In the genomic region with DNA sequence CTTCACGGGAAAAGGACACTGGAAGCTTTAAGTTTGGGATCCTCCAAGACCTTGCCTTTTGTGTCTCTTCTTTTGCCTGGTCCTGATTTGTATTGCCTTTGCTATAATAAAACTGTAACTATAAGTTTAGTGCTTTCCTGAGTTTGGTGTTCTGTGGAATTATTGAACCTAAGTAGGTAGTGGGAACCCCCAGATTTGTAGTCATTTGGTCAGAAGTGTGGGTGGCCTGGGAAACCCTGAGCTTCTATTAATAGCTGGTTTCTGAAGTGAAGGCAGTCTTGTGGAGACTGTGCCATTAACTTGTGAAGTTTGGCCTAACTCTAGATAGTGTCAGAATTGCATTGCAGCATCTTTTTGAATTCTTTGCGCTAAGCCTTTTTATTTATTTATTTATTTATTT, we compare ENCODE assay signal across 29 cellular contexts.
"Had no signal": no experiment of that assay in that cellular context is flagged by ENCODE, and none has a peak within 500 bp of the region (broad histone marks: within the 10 kb centered on the region; RNA-seq: fewer than 3 reads in every experiment).

No MANE protein-coding gene starts in this region.

- H3K79me2 ChIP-seq: hepatocyte had no signal

- H3K36me3 ChIP-seq: esophagus muscularis mucosa, gastroesophageal sphincter, heart left ventricle, left lung, neutrophil, pancreas, right lobe of liver, stomach, thyroid gland, vagina had no signal

- ATAC-seq: foreskin keratinocyte; gastroesophageal sphincter; heart left ventricle; left cardiac atrium; left lung; mucosa of descending colon; natural killer cell treated with Interleukin-12 subunit alpha and Interleukin-12 subunit beta and Interleukin-15 and Interleukin-18, amount 100 ng/mL, for 72 hours; pancreas; right lobe of liver had no signal

- H3K9me3 ChIP-seq: neutrophil, pancreas, right lobe of liver, thyroid gland, vagina had no signal

- FAIRE-seq: endothelial cell of umbilical vein, kidney, pancreas, small intestine had no signal

- H3K4me1 ChIP-seq: esophagus muscularis mucosa, foreskin keratinocyte, gastroesophageal sphincter, pancreas, right lobe of liver, stomach, vagina had no signal

- H3K27ac ChIP-seq: esophagus muscularis mucosa, foreskin keratinocyte, gastroesophageal sphincter, hepatocyte, pancreas, right lobe of liver, stomach, thyroid gland, vagina had no signal

- H3K27me3 ChIP-seq: foreskin keratinocyte, pancreas, right lobe of liver, thyroid gland, vagina had no signal

- H3K4me3 Mint-ChIP-seq: mesothelial cell of epicardium; natural killer cell treated with Interleukin-12 subunit alpha and Interleukin-12 subunit beta and Interleukin-15 and Interleukin-18, amount 100 ng/mL, for 72 hours; neural crest cell had no signal

- H3K27ac Mint-ChIP-seq: mesothelial cell of epicardium; naive B cell; natural killer cell treated with Interleukin-12 subunit alpha and Interleukin-12 subunit beta and Interleukin-15 and Interleukin-18, amount 100 ng/mL, for 72 hours had no signal

- H2AFZ ChIP-seq: hepatocyte had no signal

- H3K4me2 ChIP-seq: hepatocyte had no signal

- H3K4me1 Mint-ChIP-seq: mesothelial cell of epicardium, neural crest cell had no signal

- H3K9me3 Mint-ChIP-seq: natural killer cell treated with Interleukin-12 subunit alpha and Interleukin-12 subunit beta and Interleukin-15 and Interleukin-18, amount 100 ng/mL, for 72 hours had no signal

- DNase-seq: dermis blood vessel endothelial cell; effector memory CD4-positive, alpha-beta T cell; foreskin keratinocyte; heart left ventricle; kidney; left cardiac atrium; left lung; mesenchymal stem cell; mucosa of descending colon; naive B cell; pancreas; retina; right lobe of liver; small intestine; stimulated activated CD4-positive, alpha-beta T cell treated with anti-CD3 and anti-CD28 coated beads, Interleukin-15, amount 100 ng/mL, for 24 hours; stimulated activated CD4-positive, alpha-beta T cell treated with anti-CD3 and anti-CD28 coated beads, Interleukin-2, amount 100 ng/mL, for 48 hours; stimulated activated naive CD4-positive, alpha-beta T cell treated with Interleukin-2 at 50 U/mL for 16 hours; stomach; thyroid gland; trophoblast cell had no signal

- H3K4me3 ChIP-seq: esophagus muscularis mucosa, gastroesophageal sphincter, heart left ventricle, hepatocyte, left lung, mucosa of descending colon, pancreas, right lobe of liver, stomach, thyroid gland, vagina had no signal

- H3K36me3 Mint-ChIP-seq: mesothelial cell of epicardium had no signal
